12 cellular contexts compared by ENCODE assay signal in the genomic region with DNA sequence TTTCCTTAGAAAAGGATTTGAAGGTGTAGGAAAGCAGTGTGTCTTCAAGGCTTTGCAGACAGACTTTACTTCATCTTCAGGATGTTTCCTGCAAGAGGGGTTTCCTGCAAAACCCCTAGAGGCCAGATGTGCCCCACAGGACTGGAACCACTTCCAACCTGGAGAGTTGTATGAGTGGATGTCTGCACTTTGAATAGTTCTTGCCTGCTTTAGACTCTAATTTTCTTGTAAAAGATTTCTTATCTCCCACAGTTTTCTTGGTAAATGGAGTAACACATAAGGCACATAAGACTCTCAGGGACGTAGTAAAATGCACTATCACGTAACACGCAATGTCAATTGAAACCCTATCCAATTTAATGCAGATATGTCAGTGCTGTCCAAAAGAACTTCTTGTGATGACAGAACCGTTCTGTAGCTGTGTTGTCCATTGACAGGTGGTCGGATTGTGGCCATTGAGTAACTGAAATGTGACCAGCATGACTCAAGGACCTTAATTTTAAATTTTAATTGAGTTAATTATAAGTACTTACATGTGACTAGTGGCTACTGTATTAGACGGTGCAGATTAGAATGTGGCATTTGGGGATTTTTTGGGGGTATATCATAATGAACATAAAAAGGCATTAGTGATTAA.
DNase-seq lines count a peak whose midpoint lies in the region; ATAC-seq and TF ChIP-seq lines count a peak whose summit lies in the region.
"Had no signal": no experiment of that assay in that cellular context is flagged by ENCODE, and none has a peak within 500 bp of the region (broad histone marks: within the 10 kb centered on the region; RNA-seq: fewer than 3 reads in every experiment).

No MANE protein-coding gene starts in this region.

- H2AFZ ChIP-seq in GM23338, result no peak overlapping the region

- H3K9me3 ChIP-seq in DOHH2 (ENCODE audit: control insufficient read depth, insufficient read depth, low read length), result no peaks in the 10 kb centered on the region

- no peaks in the 10 kb centered on the region for H3K9me2 ChIP-seq in DOHH2 (replicated peaks; ENCODE audit: control insufficient read depth, low read length)
- H3K9me2 ChIP-seq in GM23338 (ENCODE audit: insufficient read depth), result no peaks in the 10 kb centered on the region

- H3K27ac Mint-ChIP-seq in GM23338 (peak overlapping the region; percentile 17), nephron progenitor cell (peak overlapping the region; percentile 74)
- H3K27ac Mint-ChIP-seq in activated T-helper 1 cell treated with anti-CD3 and anti-CD28 coated beads, Interleukin-12 subunit alpha, Interleukin-12 subunit beta, Interleukin-2, Interleukin-4 antibody, amounts not matched to agents 30 ng/mL and 10 ng/mL and 1 ng/mL, durations not matched to agents 14 hours and 24 hours and 36 hours, result peak overlapping the region; percentile 8
- H3K27ac Mint-ChIP-seq: T-helper 17 cell had no signal

- ATAC-seq in GM23338 (peak; percentile 3; the same call in 1 of the 3 replicates), HG03196 (IDR thresholded peaks at IDR 0.05; ENCODE audit: unreplicated experiment) (no peak), HG03432 (IDR thresholded peaks at IDR 0.05; ENCODE audit: unreplicated experiment) (no peak)

- 0 out of 3 replicates have a peak overlapping the region, but pooled peaks have one; percentile 3 for H3K4me3 Mint-ChIP-seq in GM23338
- H3K4me3 Mint-ChIP-seq in activated T-helper 1 cell treated with anti-CD3 and anti-CD28 coated beads, Interleukin-12 subunit alpha, Interleukin-12 subunit beta, Interleukin-2, Interleukin-4 antibody, amounts not matched to agents 30 ng/mL and 10 ng/mL and 1 ng/mL, durations not matched to agents 14 hours and 24 hours and 36 hours, result no peak overlapping the region
- peak overlapping the region; percentile 23 for H3K4me3 Mint-ChIP-seq in nephron progenitor cell

- DNase-seq in GM23338 (ENCODE audit: low spot score), result no peak
- DNase-seq in activated T-helper 1 cell treated with anti-CD3 and anti-CD28 coated beads, Interleukin-12 subunit alpha, Interleukin-12 subunit beta, Interleukin-2, Interleukin-4 antibody, amounts not matched to agents 30 ng/mL and 10 ng/mL and 1 ng/mL, durations not matched to agents 14 hours and 24 hours and 36 hours (ENCODE audit: low spot score), result no peak
- DNase-seq in nephron progenitor cell, result no peak
- DNase-seq in SW480 (ENCODE audit: low spot score), result no peak
- DNase-seq in NCI-H774 (lab: John Stamatoyannopoulos, UW), result no peak
- DNase-seq: NCI-H1694 treated with DMSO at 0.1 percent for 48 hours, T-helper 17 cell had no signal

- H3K36me3 ChIP-seq in DOHH2 (ENCODE audit: control insufficient read depth, low read length) (no peaks in the 10 kb centered on the region), GM23338 (ENCODE audit: insufficient read depth) (no peaks in the 10 kb centered on the region)

- intact Hi-C loops in activated T-helper 1 cell treated with anti-CD3 and anti-CD28 coated beads, Interleukin-12 subunit alpha, Interleukin-12 subunit beta, Interleukin-2, Interleukin-4 antibody, amounts not matched to agents 30 ng/mL and 10 ng/mL and 1 ng/mL, durations not matched to agents 14 hours and 24 hours and 36 hours (cut with micrococcal nuclease), result loop anchor here (5.0 kb wide), 1 partner anchor 38 kb away; no protein-coding TSS in a partner anchor

- no peaks in the 10 kb centered on the region for H3K9me3 Mint-ChIP-seq in GM23338
- no peaks in the 10 kb centered on the region for H3K9me3 Mint-ChIP-seq in activated T-helper 1 cell treated with anti-CD3 and anti-CD28 coated beads, Interleukin-12 subunit alpha, Interleukin-12 subunit beta, Interleukin-2, Interleukin-4 antibody, amounts not matched to agents 30 ng/mL and 10 ng/mL and 1 ng/mL, durations not matched to agents 14 hours and 24 hours and 36 hours
- no peaks in the 10 kb centered on the region for H3K9me3 Mint-ChIP-seq in nephron progenitor cell
- H3K9me3 Mint-ChIP-seq: natural killer cell had no signal

- H4K20me1 ChIP-seq in DOHH2 (ENCODE audit: control insufficient read depth, insufficient read depth, low read depth, low read length) (peaks cover 14% of the 10 kb centered on the region), GM23338 (replicated peaks; ENCODE audit: insufficient read depth) (peaks cover 98% of the 10 kb centered on the region)

- H3K79me2 ChIP-seq in DOHH2 (ENCODE audit: control insufficient read depth, low read length) (peaks cover 15% of the 10 kb centered on the region), GM23338 (replicated peaks; ENCODE audit: insufficient read depth) (peaks cover 100% of the 10 kb centered on the region)

- H3K4me1 Mint-ChIP-seq in GM23338 (peaks cover 8% of the 10 kb centered on the region), nephron progenitor cell (peaks cover 3% of the 10 kb centered on the region)
- peaks cover 44% of the 10 kb centered on the region for H3K4me1 Mint-ChIP-seq in activated T-helper 1 cell treated with anti-CD3 and anti-CD28 coated beads, Interleukin-12 subunit alpha, Interleukin-12 subunit beta, Interleukin-2, Interleukin-4 antibody, amounts not matched to agents 30 ng/mL and 10 ng/mL and 1 ng/mL, durations not matched to agents 14 hours and 24 hours and 36 hours (ENCODE audit: low read depth)

- TF ChIP-seq CTCF in DOHH2 (IDR thresholded peaks at IDR 0.05; ENCODE audit: low read depth, low read length, poor library complexity, severe bottlenecking) (peak; percentile 17), GM23338 (conservative IDR thresholded peaks at IDR 0.05; ENCODE audit: low read depth in 2 of 2) (0 out of 4 replicates have a peak, but pooled peaks of 1 of the 2 experiments have one; percentile 9), nephron progenitor cell (IDR thresholded peaks at IDR 0.05) (no peak)

- H3K27me3 ChIP-seq in DOHH2 (ENCODE audit: control insufficient read depth, low read length) (peaks cover 8% of the 10 kb centered on the region), GM23338 (ENCODE audit: insufficient read depth) (no peaks in the 10 kb centered on the region)

- H3K27me3 Mint-ChIP-seq in GM23338 (ENCODE audit: insufficient read depth, low read depth, poor library complexity) (peaks cover 7% of the 10 kb centered on the region), nephron progenitor cell (ENCODE audit: low read depth, poor library complexity) (no peaks in the 10 kb centered on the region)
- no peaks in the 10 kb centered on the region for H3K27me3 Mint-ChIP-seq in activated T-helper 1 cell treated with anti-CD3 and anti-CD28 coated beads, Interleukin-12 subunit alpha, Interleukin-12 subunit beta, Interleukin-2, Interleukin-4 antibody, amounts not matched to agents 30 ng/mL and 10 ng/mL and 1 ng/mL, durations not matched to agents 14 hours and 24 hours and 36 hours (ENCODE audit: insufficient read depth)
- H3K27me3 Mint-ChIP-seq: T-helper 17 cell had no signal

- H3K36me3 Mint-ChIP-seq in GM23338 (ENCODE audit: low read depth) (peaks cover 3% of the 10 kb centered on the region; the same call in 1 of the 3 replicates), nephron progenitor cell (ENCODE audit: low read depth) (peaks cover 10% of the 10 kb centered on the region)
- peaks cover 12% of the 10 kb centered on the region for H3K36me3 Mint-ChIP-seq in activated T-helper 1 cell treated with anti-CD3 and anti-CD28 coated beads, Interleukin-12 subunit alpha, Interleukin-12 subunit beta, Interleukin-2, Interleukin-4 antibody, amounts not matched to agents 30 ng/mL and 10 ng/mL and 1 ng/mL, durations not matched to agents 14 hours and 24 hours and 36 hours (ENCODE audit: low read depth)
- H3K36me3 Mint-ChIP-seq: natural killer cell had no signal

- H3K4me1 ChIP-seq in DOHH2 (ENCODE audit: control insufficient read depth, low read length) (peaks cover 39% of the 10 kb centered on the region), GM23338 (ENCODE audit: insufficient read depth) (peaks cover 97% of the 10 kb centered on the region)

- H3F3A ChIP-seq in DOHH2 (ENCODE audit: control insufficient read depth, insufficient read depth) (no peaks in the 10 kb centered on the region), GM23338 (replicated peaks; ENCODE audit: low read depth) (peaks cover 25% of the 10 kb centered on the region)

- peak overlapping the region; percentile 57 for H3K4me3 ChIP-seq in DOHH2 (ENCODE audit: low read length)
- H3K4me3 ChIP-seq in GM23338, result 0 out of 2 replicates have a peak overlapping the region, but pooled peaks have one; percentile 7

- H3K27ac ChIP-seq in DOHH2 (ENCODE audit: low read depth, low read length), result no peak overlapping the region
- no peak overlapping the region for H3K27ac ChIP-seq in GM23338 (ENCODE audit: low read depth)
- H3K27ac ChIP-seq: C4-2B had no signal

- H3K4me2 ChIP-seq in DOHH2 (ENCODE audit: low read length), result peak overlapping the region; percentile 73
- peak overlapping the region; percentile 50 for H3K4me2 ChIP-seq in GM23338

TF ChIP-seq in GM23338, 12 proteins besides CTCF, POLR2A, EP300 and RAD21:
- peak; percentile 21; the same call in 1 of the 2 replicates for TF ChIP-seq POLR2AphosphoS5 (IDR thresholded peaks at IDR 0.05; ENCODE audit: low read depth)
- no peak for TF ChIP-seq JUNB (IDR thresholded peaks at IDR 0.05; ENCODE audit: unreplicated experiment)
- TF ChIP-seq, protein P1, sequence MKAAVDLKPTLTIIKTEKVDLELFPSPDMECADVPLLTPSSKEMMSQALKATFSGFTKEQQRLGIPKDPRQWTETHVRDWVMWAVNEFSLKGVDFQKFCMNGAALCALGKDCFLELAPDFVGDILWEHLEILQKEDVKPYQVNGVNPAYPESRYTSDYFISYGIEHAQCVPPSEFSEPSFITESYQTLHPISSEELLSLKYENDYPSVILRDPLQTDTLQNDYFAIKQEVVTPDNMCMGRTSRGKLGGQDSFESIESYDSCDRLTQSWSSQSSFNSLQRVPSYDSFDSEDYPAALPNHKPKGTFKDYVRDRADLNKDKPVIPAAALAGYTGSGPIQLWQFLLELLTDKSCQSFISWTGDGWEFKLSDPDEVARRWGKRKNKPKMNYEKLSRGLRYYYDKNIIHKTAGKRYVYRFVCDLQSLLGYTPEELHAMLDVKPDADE (IDR thresholded peaks at IDR 0.05), result 0 out of 2 replicates have a peak, but pooled peaks have one; percentile 16
TF ChIP-seq in GM23338: peak in this region for 2.

Comparison
In these comparisons a context has a peak if more than half of its experiments do, and no peak if none do; other contexts are left out.
1. H3K27ac Mint-ChIP-seq: peak in every context shown above with its lines; median percentile 74 in nephron progenitor cell; 17 in GM23338; 8 in activated T-helper 1 cell treated with anti-CD3 and anti-CD28 coated beads, Interleukin-12 subunit alpha, Interleukin-12 subunit beta, Interleukin-2, Interleukin-4 antibody, amounts not matched to agents 30 ng/mL and 10 ng/mL and 1 ng/mL, durations not matched to agents 14 hours and 24 hours and 36 hours.